Comparison of ENCODE assay signal across 16 cellular contexts in the genomic region with DNA sequence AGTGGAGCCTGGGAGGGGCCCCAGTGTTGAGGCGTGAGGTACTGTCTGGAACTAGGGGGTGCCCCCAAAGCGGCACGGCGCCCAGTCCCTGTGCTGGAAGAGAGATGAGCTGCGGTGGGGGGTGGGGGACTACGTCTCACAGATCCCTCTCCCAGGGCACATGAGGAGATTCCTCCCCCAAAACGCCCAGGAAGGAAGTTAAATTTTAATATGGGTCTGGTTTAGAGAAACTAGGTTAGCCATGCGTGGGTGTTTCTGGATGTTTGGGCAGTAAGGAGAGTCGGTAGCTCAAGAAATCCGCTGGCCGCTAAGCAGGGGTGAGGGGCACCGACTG. TPM values are rescaled to one million over a fixed set of nuclear protein-coding genes. Genes with fewer than 3 reads are reported as not detected.
DNase-seq lines count a peak whose midpoint lies in the region; ATAC-seq and TF ChIP-seq lines count a peak whose summit lies in the region.
"Had no signal": no experiment of that assay in that cellular context is flagged by ENCODE, and none has a peak within 500 bp of the region (broad histone marks: within the 10 kb centered on the region; RNA-seq: fewer than 3 reads in every experiment).

No MANE protein-coding gene starts in this region.

- no peaks in the 10 kb centered on the region for H3K36me3 ChIP-seq in PC-3 (ENCODE audit: low read depth, low read length)

- POLR2A ChIA-PET in CD4-positive, alpha-beta T cell (lab: Charles Lee) = no interaction called here
- POLR2A ChIA-PET in PC-3 (lab: Charles Lee; ENCODE audit: unreplicated experiment) = no interaction called here

- CTCF ChIA-PET in CD4-positive, alpha-beta T cell (lab: Charles Lee) = no interaction called here
- CTCF ChIA-PET in PC-3 (lab: Charles Lee) = no interaction called here

- no peaks in the 10 kb centered on the region for H3K27me3 Mint-ChIP-seq in CD4-positive, alpha-beta T cell
- H3K27me3 Mint-ChIP-seq in central memory CD8-positive, alpha-beta T cell = no peaks in the 10 kb centered on the region
- H3K27me3 Mint-ChIP-seq in stimulated activated memory B cell treated with anti-CD40 and anti-IgM and Interleukin-4, amounts not matched to agents 10 μg/mL and 1 μg/mL and 100 μg/mL, for 72 hours = no peaks in the 10 kb centered on the region

- H3K9ac ChIP-seq in PC-3 (ENCODE audit: low read length) = no peak overlapping the region

- H3K4me1 Mint-ChIP-seq in CD4-positive, alpha-beta T cell (ENCODE audit: low read depth) = peaks cover 25% of the 10 kb centered on the region
- H3K4me1 Mint-ChIP-seq in central memory CD8-positive, alpha-beta T cell = peaks cover 18% of the 10 kb centered on the region
- peaks cover 39% of the 10 kb centered on the region for H3K4me1 Mint-ChIP-seq in stimulated activated memory B cell treated with anti-CD40 and anti-IgM and Interleukin-4, amounts not matched to agents 10 μg/mL and 1 μg/mL and 100 μg/mL, for 72 hours

- no peaks in the 10 kb centered on the region for H3K4me1 ChIP-seq in PC-3 (ENCODE audit: insufficient read depth, low read length)

- intact Hi-C loops in CD4-positive, alpha-beta T cell (cut with DNase I, micrococcal nuclease) = loop anchor here in 1 of 2 experiments (5.0 kb wide), 1 partner anchor 34 kb away; no protein-coding TSS in a partner anchor
- intact Hi-C loops in PC-3 (cut with micrococcal nuclease) = no loop called here

- H3K9me3 ChIP-seq in CD4-positive, alpha-beta T cell (ENCODE audit: control insufficient read depth, low read length) = no peaks in the 10 kb centered on the region
- no peaks in the 10 kb centered on the region for H3K9me3 ChIP-seq in PC-3 (ENCODE audit: low read length)

- no peaks in the 10 kb centered on the region for H3K9me2 ChIP-seq in PC-3 (replicated peaks; ENCODE audit: low read length)

- H3F3A ChIP-seq in PC-3 (ENCODE audit: low read length, unreplicated experiment) = no peaks in the 10 kb centered on the region

- no peak for ATAC-seq in CD4-positive, alpha-beta T cell (ENCODE audit: poor library complexity)
- no peak for ATAC-seq in central memory CD8-positive, alpha-beta T cell (replicated peaks; ENCODE audit: extremely low read depth, poor library complexity, severe bottlenecking)
- ATAC-seq in stimulated activated memory B cell treated with anti-CD40 and anti-IgM and Interleukin-4, amounts not matched to agents 10 μg/mL and 1 μg/mL and 100 μg/mL, for 72 hours = peak; percentile 45
- no peak for ATAC-seq in GM18517 (IDR thresholded peaks at IDR 0.05; ENCODE audit: unreplicated experiment)
- ATAC-seq in GM18909 (IDR thresholded peaks at IDR 0.05; ENCODE audit: poor library complexity, unreplicated experiment) = no peak
- no peak for ATAC-seq in PC-3

- DNase-seq in CD4-positive, alpha-beta T cell = no peak
- DNase-seq in central memory CD8-positive, alpha-beta T cell (ENCODE audit: low spot score in 2 of 2) = no peak
- peak; percentile 76 for DNase-seq in left kidney (ENCODE audit: low read depth, low spot score)
- no peak for DNase-seq in NCI-H446 (lab: John Stamatoyannopoulos, UW)
- DNase-seq in PC-3 = no peak
- DNase-seq: COR-L47, DMS53, IMR-90, NCI-H1417, NCI-H1930, NCI-H2171 treated with DMSO at 0.1 percent for 48 hours, NCI-H510A, SHP77 treated with DMSO at 0.1 percent for 48 hours had no signal

- H3K27me3 ChIP-seq in CD4-positive, alpha-beta T cell (ENCODE audit: control insufficient read depth, insufficient read depth, low read length) = no peaks in the 10 kb centered on the region
- no peaks in the 10 kb centered on the region for H3K27me3 ChIP-seq in PC-3 (ENCODE audit: low read length)

- H3K9me3 Mint-ChIP-seq in CD4-positive, alpha-beta T cell = no peaks in the 10 kb centered on the region
- H3K9me3 Mint-ChIP-seq in central memory CD8-positive, alpha-beta T cell = no peaks in the 10 kb centered on the region
- H3K9me3 Mint-ChIP-seq in stimulated activated memory B cell treated with anti-CD40 and anti-IgM and Interleukin-4, amounts not matched to agents 10 μg/mL and 1 μg/mL and 100 μg/mL, for 72 hours = no peaks in the 10 kb centered on the region

- H3K4me3 ChIP-seq in PC-3 (ENCODE audit: low read length) = no peak overlapping the region

- H3K36me3 Mint-ChIP-seq in CD4-positive, alpha-beta T cell (ENCODE audit: low read depth) = peaks cover 24% of the 10 kb centered on the region
- H3K36me3 Mint-ChIP-seq in central memory CD8-positive, alpha-beta T cell (ENCODE audit: insufficient read depth) = peaks cover 26% of the 10 kb centered on the region
- H3K36me3 Mint-ChIP-seq in stimulated activated memory B cell treated with anti-CD40 and anti-IgM and Interleukin-4, amounts not matched to agents 10 μg/mL and 1 μg/mL and 100 μg/mL, for 72 hours = peaks cover 6% of the 10 kb centered on the region

- TF ChIP-seq CTCF in CD4-positive, alpha-beta T cell (IDR thresholded peaks at IDR 0.05) = no peak
- no peak for TF ChIP-seq CTCF in PC-3 (conservative IDR thresholded peaks at IDR 0.05; ENCODE audit: low read depth, low read length)

- H3K79me2 ChIP-seq in PC-3 (ENCODE audit: low read length) = peaks cover 4% of the 10 kb centered on the region; the same call in 1 of the 2 replicates

- BruUV-seq in PC-3 (replicated peaks; lab: Mats Ljungman, UMichigan) = no TSS peak

- peak overlapping the region; percentile 36 for H3K27ac Mint-ChIP-seq in CD4-positive, alpha-beta T cell
- H3K27ac Mint-ChIP-seq in central memory CD8-positive, alpha-beta T cell (ENCODE audit: low read depth) = peak overlapping the region; percentile 29
- H3K27ac Mint-ChIP-seq in stimulated activated memory B cell treated with anti-CD40 and anti-IgM and Interleukin-4, amounts not matched to agents 10 μg/mL and 1 μg/mL and 100 μg/mL, for 72 hours = peak overlapping the region; percentile 75

- H3K27ac ChIP-seq in CD4-positive, alpha-beta T cell (ENCODE audit: low read depth, low read length) = no peak overlapping the region
- no peak overlapping the region for H3K27ac ChIP-seq in PC-3 (ENCODE audit: low read length)

- H3K4me3 Mint-ChIP-seq in CD4-positive, alpha-beta T cell = no peak overlapping the region
- H3K4me3 Mint-ChIP-seq in central memory CD8-positive, alpha-beta T cell = no peak overlapping the region
- no peak overlapping the region for H3K4me3 Mint-ChIP-seq in stimulated activated memory B cell treated with anti-CD40 and anti-IgM and Interleukin-4, amounts not matched to agents 10 μg/mL and 1 μg/mL and 100 μg/mL, for 72 hours

- no peak overlapping the region for H2AFZ ChIP-seq in PC-3 (ENCODE audit: low read length)

- H4K20me1 ChIP-seq in PC-3 (ENCODE audit: low read length) = no peaks in the 10 kb centered on the region

- H3K4me2 ChIP-seq in PC-3 (ENCODE audit: low read length) = no peak overlapping the region

RNA-seq across cellular contexts. Expression of a gene that starts 20.5 kb away (rescaled TPM):
- total RNA-seq in CD4-positive, alpha-beta T cell = 100 to 1,000 TPM; 122 to 127 TPM
- total RNA-seq in PC-3 (2014; rRNA removed) = 83.6 and 106 TPM in 2 replicates

RNA-seq across cellular contexts. Expression of a gene that starts 54.0 kb away (rescaled TPM):
- total RNA-seq in CD4-positive, alpha-beta T cell = 10 to 100 TPM; 44.4 to 44.9 TPM
- total RNA-seq in PC-3 (2014; rRNA removed) = 72.0 and 94.0 TPM in 2 replicates

RNA-seq across cellular contexts. Expression of a gene that starts 56.3 kb away (rescaled TPM):
- 1 to 10 TPM; 7.9 to 8.2 TPM for total RNA-seq in CD4-positive, alpha-beta T cell
- total RNA-seq in PC-3 (2014; rRNA removed) = 8.4 and 10.3 TPM in 2 replicates

RNA-seq across cellular contexts. Expression of a gene that starts 56.3 kb away (rescaled TPM):
- 10 to 100 TPM; 12.7 to 15.4 TPM for total RNA-seq in CD4-positive, alpha-beta T cell
- 61.5 and 73.7 TPM in 2 replicates for total RNA-seq in PC-3 (2014; rRNA removed)
